Comparison of ENCODE assay signal across 1 cellular context in the genomic region with DNA sequence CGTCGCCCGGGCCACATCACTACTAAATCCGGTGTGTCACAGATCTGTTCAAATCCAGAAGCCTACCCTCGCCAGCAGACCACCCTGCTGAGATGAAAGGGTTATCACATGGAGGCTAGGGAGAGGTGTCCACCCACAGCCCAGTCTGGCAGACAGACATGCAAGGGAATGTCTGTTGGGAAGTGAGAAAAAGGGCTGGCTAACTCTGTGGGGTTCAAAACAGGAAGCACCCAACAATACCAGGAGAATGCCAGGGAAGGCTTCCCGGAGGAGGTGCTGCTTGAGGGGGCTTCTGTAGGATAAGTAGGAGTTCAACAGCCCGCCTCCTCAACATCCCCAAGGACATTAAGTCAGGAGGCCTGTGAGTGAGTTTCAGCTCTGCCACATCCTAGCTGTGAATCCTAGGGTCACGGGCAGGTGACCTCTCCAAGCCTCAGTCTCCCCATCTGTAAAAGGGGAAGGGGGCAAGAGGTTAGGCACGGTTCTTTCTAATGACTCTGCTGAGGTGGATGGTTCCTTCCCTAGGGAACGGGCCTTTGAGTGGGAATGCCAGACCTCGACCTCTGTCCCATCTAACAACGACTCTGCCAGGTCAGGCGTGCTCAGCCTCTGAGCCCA.
TF ChIP-seq lines count a peak whose summit lies in the region.

No MANE protein-coding gene starts in this region.

TF ChIP-seq in GM12878, 131 proteins besides CTCF, POLR2A, EP300 and RAD21:
- TF ChIP-seq EED (IDR thresholded peaks at IDR 0.05; ENCODE audit: low read depth) (0 out of 2 replicates have a peak, but pooled peaks have one; percentile 8), PAX8 (IDR thresholded peaks at IDR 0.05) (no peak), MTA2 (IDR thresholded peaks at IDR 0.05; ENCODE audit: low read depth) (0 out of 2 replicates have a peak, but pooled peaks have one; percentile 9), POU2F2 (IDR thresholded peaks at IDR 0.05; ENCODE audit: borderline replicate concordance, low read depth, low read length) (no peak), ZBED1 (IDR thresholded peaks at IDR 0.05; ENCODE audit: borderline replicate concordance) (no peak), MXI1 (IDR thresholded peaks at IDR 0.05; ENCODE audit: low read depth, low read length) (no peak), GATAD2B (conservative IDR thresholded peaks at IDR 0.05; ENCODE audit: low read depth) (no peak), STAT3 (IDR thresholded peaks at IDR 0.05; ENCODE audit: low read depth, low read length) (no peak), SUPT20H (IDR thresholded peaks at IDR 0.05; ENCODE audit: borderline replicate concordance, control insufficient read depth, low read depth, low read length) (no peak), ZNF384 (IDR thresholded peaks at IDR 0.05; ENCODE audit: borderline replicate concordance, low read depth, low read length) (no peak), NRF1 (conservative IDR thresholded peaks at IDR 0.05; ENCODE audit: low read depth, low read length) (no peak), NR2F1 (conservative IDR thresholded peaks at IDR 0.05) (peak; percentile 57), YY1 (IDR thresholded peaks at IDR 0.05; ENCODE audit: low read depth, low read length) (no peak), CBX3 (IDR thresholded peaks at IDR 0.05; ENCODE audit: borderline replicate concordance, low read depth) (no peak)
- TF ChIP-seq, protein P1, sequence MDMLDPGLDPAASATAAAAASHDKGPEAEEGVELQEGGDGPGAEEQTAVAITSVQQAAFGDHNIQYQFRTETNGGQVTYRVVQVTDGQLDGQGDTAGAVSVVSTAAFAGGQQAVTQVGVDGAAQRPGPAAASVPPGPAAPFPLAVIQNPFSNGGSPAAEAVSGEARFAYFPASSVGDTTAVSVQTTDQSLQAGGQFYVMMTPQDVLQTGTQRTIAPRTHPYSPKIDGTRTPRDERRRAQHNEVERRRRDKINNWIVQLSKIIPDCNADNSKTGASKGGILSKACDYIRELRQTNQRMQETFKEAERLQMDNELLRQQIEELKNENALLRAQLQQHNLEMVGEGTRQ (IDR thresholded peaks at IDR 0.05; ENCODE audit: borderline replicate concordance, low read depth, low read length), result no peak
- TF ChIP-seq, protein P2, sequence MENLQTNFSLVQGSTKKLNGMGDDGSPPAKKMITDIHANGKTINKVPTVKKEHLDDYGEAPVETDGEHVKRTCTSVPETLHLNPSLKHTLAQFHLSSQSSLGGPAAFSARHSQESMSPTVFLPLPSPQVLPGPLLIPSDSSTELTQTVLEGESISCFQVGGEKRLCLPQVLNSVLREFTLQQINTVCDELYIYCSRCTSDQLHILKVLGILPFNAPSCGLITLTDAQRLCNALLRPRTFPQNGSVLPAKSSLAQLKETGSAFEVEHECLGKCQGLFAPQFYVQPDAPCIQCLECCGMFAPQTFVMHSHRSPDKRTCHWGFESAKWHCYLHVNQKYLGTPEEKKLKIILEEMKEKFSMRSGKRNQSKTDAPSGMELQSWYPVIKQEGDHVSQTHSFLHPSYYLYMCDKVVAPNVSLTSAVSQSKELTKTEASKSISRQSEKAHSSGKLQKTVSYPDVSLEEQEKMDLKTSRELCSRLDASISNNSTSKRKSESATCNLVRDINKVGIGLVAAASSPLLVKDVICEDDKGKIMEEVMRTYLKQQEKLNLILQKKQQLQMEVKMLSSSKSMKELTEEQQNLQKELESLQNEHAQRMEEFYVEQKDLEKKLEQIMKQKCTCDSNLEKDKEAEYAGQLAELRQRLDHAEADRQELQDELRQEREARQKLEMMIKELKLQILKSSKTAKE (IDR thresholded peaks at IDR 0.05; ENCODE audit: low read depth, poor library complexity, severe bottlenecking), result no peak
